Comparison of ENCODE assay signal across 8 cellular contexts in the genomic region with DNA sequence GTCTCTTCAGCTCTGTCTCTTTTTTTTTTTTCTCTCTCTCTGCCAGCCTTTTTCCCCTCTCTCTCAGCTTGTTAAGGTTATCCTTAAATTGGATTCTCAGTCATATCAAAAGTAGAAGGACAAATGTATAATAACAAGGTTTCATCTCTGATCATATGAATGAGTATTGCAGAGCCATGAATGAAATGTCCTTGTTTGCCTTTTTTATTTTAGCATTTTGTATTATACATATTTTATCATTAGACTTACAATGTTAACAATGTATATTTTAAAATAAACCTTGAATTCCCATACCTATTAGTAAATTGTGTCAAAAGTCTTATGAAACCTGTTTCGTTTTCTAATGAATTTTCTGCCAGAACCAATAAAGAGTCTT. TPM values are rescaled to one million over a fixed set of nuclear protein-coding genes. Genes with fewer than 3 reads are reported as not detected.
DNase-seq lines count a peak whose midpoint lies in the region; ATAC-seq and TF ChIP-seq lines count a peak whose summit lies in the region.

No MANE protein-coding gene starts in this region.

- peak overlapping the region; percentile 70 for H3K4me2 ChIP-seq in OCI-LY3 (ENCODE audit: low read length)

- peaks cover 8% of the 10 kb centered on the region for H3K36me3 Mint-ChIP-seq in CD8-positive, alpha-beta T cell
- H3K36me3 Mint-ChIP-seq in endothelial cell (ENCODE audit: low read depth, unreplicated experiment) (peaks cover 5% of the 10 kb centered on the region), osteocyte (ENCODE audit: unreplicated experiment) (peaks cover 2% of the 10 kb centered on the region)

- 0 out of 2 replicates have a peak overlapping the region, but pooled peaks have one; percentile 18 for H2AFZ ChIP-seq in OCI-LY3 (ENCODE audit: low read depth, low read length)

- no peaks in the 10 kb centered on the region for H3K79me2 ChIP-seq in OCI-LY3 (ENCODE audit: low read length)

- no peak for DNase-seq in CD8-positive, alpha-beta T cell
- no peak for DNase-seq in endothelial cell (ENCODE audit: low spot score)
- no peak for DNase-seq in osteocyte (ENCODE audit: extremely low spot score, unreplicated experiment)
- no peak for DNase-seq in MV-4-11 (lab: John Stamatoyannopoulos, UW)

- no peaks in the 10 kb centered on the region for H3K27me3 Mint-ChIP-seq in CD8-positive, alpha-beta T cell (ENCODE audit: low read depth)
- H3K27me3 Mint-ChIP-seq in endothelial cell (ENCODE audit: unreplicated experiment) = peaks cover 10% of the 10 kb centered on the region
- H3K27me3 Mint-ChIP-seq in osteocyte (ENCODE audit: unreplicated experiment) = no peaks in the 10 kb centered on the region

- no peak for TF ChIP-seq CTCF in CD8-positive, alpha-beta T cell (IDR thresholded peaks at IDR 0.05)
- TF ChIP-seq CTCF in OCI-LY3 (IDR thresholded peaks at IDR 0.05; ENCODE audit: low read depth, low read length) (no peak), endothelial cell (IDR thresholded peaks at IDR 0.05; ENCODE audit: unreplicated experiment) (no peak), osteocyte (IDR thresholded peaks at IDR 0.05) (no peak)

- H3K27ac ChIP-seq in CD8-positive, alpha-beta T cell (ENCODE audit: low read depth, low read length) = peak overlapping the region; percentile 98
- H3K27ac ChIP-seq in OCI-LY3 (ENCODE audit: low read length) = peak overlapping the region; percentile 75

- H3K4me1 Mint-ChIP-seq in CD8-positive, alpha-beta T cell (ENCODE audit: low read depth) = peaks cover 52% of the 10 kb centered on the region
- H3K4me1 Mint-ChIP-seq in endothelial cell (ENCODE audit: unreplicated experiment) (peaks cover 16% of the 10 kb centered on the region), osteocyte (ENCODE audit: unreplicated experiment) (peaks cover 50% of the 10 kb centered on the region)

- H3K9me3 ChIP-seq in CD8-positive, alpha-beta T cell (ENCODE audit: low read length) = no peaks in the 10 kb centered on the region
- H3K9me3 ChIP-seq in OCI-LY3 (ENCODE audit: insufficient read depth, low read length) = no peaks in the 10 kb centered on the region

- peak overlapping the region; percentile 99 for H3K27ac Mint-ChIP-seq in CD8-positive, alpha-beta T cell
- H3K27ac Mint-ChIP-seq in endothelial cell (ENCODE audit: unreplicated experiment) = peak overlapping the region; percentile 98
- peak overlapping the region; percentile 97 for H3K27ac Mint-ChIP-seq in osteocyte (ENCODE audit: unreplicated experiment)

- H3K27me3 ChIP-seq in CD8-positive, alpha-beta T cell (ENCODE audit: insufficient read depth, low read length) = no peaks in the 10 kb centered on the region
- H3K27me3 ChIP-seq in OCI-LY3 (ENCODE audit: low read depth, low read length) = no peaks in the 10 kb centered on the region

- peak overlapping the region; percentile 59 for H3K9ac ChIP-seq in OCI-LY3 (ENCODE audit: low read length)

- peak overlapping the region; percentile 71 for H3K4me3 ChIP-seq in CD8-positive, alpha-beta T cell (ENCODE audit: low read depth, low read length)
- peak overlapping the region; percentile 73 for H3K4me3 ChIP-seq in OCI-LY3 (ENCODE audit: low read length)

- H3K4me1 ChIP-seq in CD8-positive, alpha-beta T cell (ENCODE audit: insufficient read depth, low read length) = peaks cover 16% of the 10 kb centered on the region
- H3K4me1 ChIP-seq in OCI-LY3 (ENCODE audit: low read length) = peaks cover 18% of the 10 kb centered on the region

- ATAC-seq in CD8-positive, alpha-beta T cell = no peak
- ATAC-seq in esophagus mucosa (no peak), GM19328 (IDR thresholded peaks at IDR 0.05; ENCODE audit: unreplicated experiment) (no peak), GM21737 (IDR thresholded peaks at IDR 0.05; ENCODE audit: unreplicated experiment) (no peak)

- POLR2A ChIA-PET in CD8-positive, alpha-beta T cell (lab: Charles Lee) = interaction anchor here (0.8 to 7.2 kb wide), 8 partner anchors 9 to 323 kb away, joined by 4 to 148 read pairs (median 6); partner anchors contain the start of genes FUBP1, GIPC2, MIGA1 and ZZZ3

- H3K4me3 Mint-ChIP-seq in CD8-positive, alpha-beta T cell = peak overlapping the region; percentile 93
- H3K4me3 Mint-ChIP-seq in endothelial cell (ENCODE audit: unreplicated experiment) (peak overlapping the region; percentile 94), osteocyte (ENCODE audit: unreplicated experiment) (peak overlapping the region; percentile 93)

- H3K9me3 Mint-ChIP-seq in CD8-positive, alpha-beta T cell = no peaks in the 10 kb centered on the region
- H3K9me3 Mint-ChIP-seq in endothelial cell (ENCODE audit: unreplicated experiment) (no peaks in the 10 kb centered on the region), osteocyte (ENCODE audit: unreplicated experiment) (no peaks in the 10 kb centered on the region)

- no peaks in the 10 kb centered on the region for H4K20me1 ChIP-seq in OCI-LY3 (ENCODE audit: insufficient read depth, low read length)

- intact Hi-C loops in CD8-positive, alpha-beta T cell (cut with DNase I, micrococcal nuclease) = loop anchor here (1.0 to 10.0 kb wide), 4 partner anchors 109 to 791 kb away; partner anchors contain the start of genes IFI44 (in 1 of the 2), PIGK (in 1 of the 2) and USP33 (in 1 of the 2)

- CTCF ChIA-PET in CD8-positive, alpha-beta T cell (lab: Charles Lee) = interaction anchor here (0.6 to 2.2 kb wide), 6 partner anchors 9 to 612 kb away, joined by 3 to 14 read pairs (median 5); partner anchors contain the start of gene FUBP1

- no peaks in the 10 kb centered on the region for H3K36me3 ChIP-seq in CD8-positive, alpha-beta T cell (ENCODE audit: insufficient read depth, low read length)
- no peaks in the 10 kb centered on the region for H3K36me3 ChIP-seq in OCI-LY3 (replicated peaks; ENCODE audit: low read depth, low read length)

RNA-seq across cellular contexts. Expression of gene DNAJB4, which starts 0.6 kb away (rescaled TPM):
- 10 to 100 TPM; 13.3 to 13.4 TPM for total RNA-seq in CD8-positive, alpha-beta T cell
- total RNA-seq in endothelial cell (ENCODE audit: unreplicated experiment) (22.1 TPM), osteocyte (89.2 and 95.8 TPM in 2 replicates), esophagus mucosa (11.3 TPM)

RNA-seq across cellular contexts. Expression of gene FUBP1, which starts 26.5 kb away (rescaled TPM):
- 100 to 1,000 TPM; 212 to 217 TPM for total RNA-seq in CD8-positive, alpha-beta T cell
- 148 TPM for total RNA-seq in endothelial cell (ENCODE audit: unreplicated experiment)
- total RNA-seq in osteocyte = 123 and 126 TPM in 2 replicates
- 41.9 TPM for total RNA-seq in esophagus mucosa

RNA-seq across cellular contexts. Expression of gene GIPC2, which starts 40.4 kb away (rescaled TPM):
- under 1 TPM in 1 of 2 experiments, not detected in 1; 0.08 TPM for total RNA-seq in CD8-positive, alpha-beta T cell
- 2.9 TPM for total RNA-seq in endothelial cell (ENCODE audit: unreplicated experiment)
- total RNA-seq in osteocyte = 0.08 TPM in 2 replicates
- total RNA-seq in esophagus mucosa = 1.8 TPM
